ENCODE assay signal across 1 cellular context in the genomic region with DNA sequence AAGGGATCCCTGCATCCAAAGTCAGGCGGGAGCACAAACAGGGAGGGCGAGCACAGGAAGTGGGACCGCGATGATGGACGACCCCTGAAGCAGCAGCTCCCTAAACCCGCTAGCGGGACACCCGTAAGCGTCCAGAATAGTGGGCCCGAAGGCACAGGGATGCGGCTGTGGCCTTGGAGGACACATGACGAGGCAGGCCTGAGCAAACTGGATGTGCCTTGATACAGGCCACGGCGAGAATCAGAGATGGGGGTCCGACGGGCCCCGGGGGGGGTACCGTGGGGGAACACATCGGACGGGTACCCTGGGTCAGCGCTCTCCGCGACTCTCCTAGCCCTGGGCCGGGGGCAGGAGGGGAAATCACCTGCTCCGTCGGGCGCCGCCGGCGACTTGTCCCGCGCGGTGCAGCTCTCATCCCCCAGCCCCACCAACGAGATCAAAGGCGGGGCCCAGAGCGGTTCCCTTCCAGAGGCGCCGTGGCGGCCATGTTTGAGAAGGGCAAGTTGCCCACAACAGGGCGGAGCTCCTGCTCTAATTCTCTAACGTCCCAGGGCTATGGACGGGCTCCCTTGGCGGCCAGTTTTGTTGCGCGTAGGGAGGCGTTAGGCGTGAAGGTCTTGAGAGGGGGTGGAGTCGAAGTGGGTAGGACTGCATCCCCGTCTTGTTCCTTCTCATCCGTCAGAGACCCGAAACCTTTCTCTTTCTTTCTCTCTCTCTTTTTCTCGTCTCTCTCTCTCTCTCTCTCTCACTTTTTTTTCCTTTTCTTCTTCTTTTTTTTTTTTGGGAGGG.
TF ChIP-seq lines count a peak whose summit lies in the region.

A gene with protein sequence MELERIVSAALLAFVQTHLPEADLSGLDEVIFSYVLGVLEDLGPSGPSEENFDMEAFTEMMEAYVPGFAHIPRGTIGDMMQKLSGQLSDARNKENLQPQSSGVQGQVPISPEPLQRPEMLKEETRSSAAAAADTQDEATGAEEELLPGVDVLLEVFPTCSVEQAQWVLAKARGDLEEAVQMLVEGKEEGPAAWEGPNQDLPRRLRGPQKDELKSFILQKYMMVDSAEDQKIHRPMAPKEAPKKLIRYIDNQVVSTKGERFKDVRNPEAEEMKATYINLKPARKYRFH (minus strand): TSS at position 413 of the 789 bp plus-strand sequence. CDS start 7,386 bp downstream, outside the sequence.

TF ChIP-seq in HEK293, 187 proteins besides CTCF, POLR2A, EP300 and RAD21 (continued from another document):
- TF ChIP-seq, protein P1, sequence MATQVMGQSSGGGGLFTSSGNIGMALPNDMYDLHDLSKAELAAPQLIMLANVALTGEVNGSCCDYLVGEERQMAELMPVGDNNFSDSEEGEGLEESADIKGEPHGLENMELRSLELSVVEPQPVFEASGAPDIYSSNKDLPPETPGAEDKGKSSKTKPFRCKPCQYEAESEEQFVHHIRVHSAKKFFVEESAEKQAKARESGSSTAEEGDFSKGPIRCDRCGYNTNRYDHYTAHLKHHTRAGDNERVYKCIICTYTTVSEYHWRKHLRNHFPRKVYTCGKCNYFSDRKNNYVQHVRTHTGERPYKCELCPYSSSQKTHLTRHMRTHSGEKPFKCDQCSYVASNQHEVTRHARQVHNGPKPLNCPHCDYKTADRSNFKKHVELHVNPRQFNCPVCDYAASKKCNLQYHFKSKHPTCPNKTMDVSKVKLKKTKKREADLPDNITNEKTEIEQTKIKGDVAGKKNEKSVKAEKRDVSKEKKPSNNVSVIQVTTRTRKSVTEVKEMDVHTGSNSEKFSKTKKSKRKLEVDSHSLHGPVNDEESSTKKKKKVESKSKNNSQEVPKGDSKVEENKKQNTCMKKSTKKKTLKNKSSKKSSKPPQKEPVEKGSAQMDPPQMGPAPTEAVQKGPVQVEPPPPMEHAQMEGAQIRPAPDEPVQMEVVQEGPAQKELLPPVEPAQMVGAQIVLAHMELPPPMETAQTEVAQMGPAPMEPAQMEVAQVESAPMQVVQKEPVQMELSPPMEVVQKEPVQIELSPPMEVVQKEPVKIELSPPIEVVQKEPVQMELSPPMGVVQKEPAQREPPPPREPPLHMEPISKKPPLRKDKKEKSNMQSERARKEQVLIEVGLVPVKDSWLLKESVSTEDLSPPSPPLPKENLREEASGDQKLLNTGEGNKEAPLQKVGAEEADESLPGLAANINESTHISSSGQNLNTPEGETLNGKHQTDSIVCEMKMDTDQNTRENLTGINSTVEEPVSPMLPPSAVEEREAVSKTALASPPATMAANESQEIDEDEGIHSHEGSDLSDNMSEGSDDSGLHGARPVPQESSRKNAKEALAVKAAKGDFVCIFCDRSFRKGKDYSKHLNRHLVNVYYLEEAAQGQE (tag by site-specific recombination; IDR thresholded peaks at IDR 0.05): 0 out of 2 replicates have a peak, but pooled peaks have one; percentile 14
- no peak for TF ChIP-seq ZNF792 (tag by site-specific recombination; IDR thresholded peaks at IDR 0.05)
- peak; percentile 80 for TF ChIP-seq ZNF398 (tag by site-specific recombination; IDR thresholded peaks at IDR 0.05)
- TF ChIP-seq, protein P2, sequence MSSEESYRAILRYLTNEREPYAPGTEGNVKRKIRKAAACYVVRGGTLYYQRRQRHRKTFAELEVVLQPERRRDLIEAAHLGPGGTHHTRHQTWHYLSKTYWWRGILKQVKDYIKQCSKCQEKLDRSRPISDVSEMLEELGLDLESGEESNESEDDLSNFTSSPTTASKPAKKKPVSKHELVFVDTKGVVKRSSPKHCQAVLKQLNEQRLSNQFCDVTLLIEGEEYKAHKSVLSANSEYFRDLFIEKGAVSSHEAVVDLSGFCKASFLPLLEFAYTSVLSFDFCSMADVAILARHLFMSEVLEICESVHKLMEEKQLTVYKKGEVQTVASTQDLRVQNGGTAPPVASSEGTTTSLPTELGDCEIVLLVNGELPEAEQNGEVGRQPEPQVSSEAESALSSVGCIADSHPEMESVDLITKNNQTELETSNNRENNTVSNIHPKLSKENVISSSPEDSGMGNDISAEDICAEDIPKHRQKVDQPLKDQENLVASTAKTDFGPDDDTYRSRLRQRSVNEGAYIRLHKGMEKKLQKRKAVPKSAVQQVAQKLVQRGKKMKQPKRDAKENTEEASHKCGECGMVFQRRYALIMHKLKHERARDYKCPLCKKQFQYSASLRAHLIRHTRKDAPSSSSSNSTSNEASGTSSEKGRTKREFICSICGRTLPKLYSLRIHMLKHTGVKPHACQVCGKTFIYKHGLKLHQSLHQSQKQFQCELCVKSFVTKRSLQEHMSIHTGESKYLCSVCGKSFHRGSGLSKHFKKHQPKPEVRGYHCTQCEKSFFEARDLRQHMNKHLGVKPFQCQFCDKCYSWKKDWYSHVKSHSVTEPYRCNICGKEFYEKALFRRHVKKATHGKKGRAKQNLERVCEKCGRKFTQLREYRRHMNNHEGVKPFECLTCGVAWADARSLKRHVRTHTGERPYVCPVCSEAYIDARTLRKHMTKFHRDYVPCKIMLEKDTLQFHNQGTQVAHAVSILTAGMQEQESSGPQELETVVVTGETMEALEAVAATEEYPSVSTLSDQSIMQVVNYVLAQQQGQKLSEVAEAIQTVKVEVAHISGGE (tag by site-specific recombination; conservative IDR thresholded peaks at IDR 0.05; ENCODE audit: low read depth): peak; percentile 90
- TF ChIP-seq ZNF621 (tag by site-specific recombination; IDR thresholded peaks at IDR 0.05): no peak
- TF ChIP-seq ZBTB7A (tag by site-specific recombination; IDR thresholded peaks at IDR 0.05; ENCODE audit: low read depth): peak; percentile 88
- no peak for TF ChIP-seq BCL11B (tag by site-specific recombination; IDR thresholded peaks at IDR 0.05; ENCODE audit: low read depth)
- peak; percentile 52; the same call in 1 of the 2 replicates for TF ChIP-seq MYNN (tag by site-specific recombination; IDR thresholded peaks at IDR 0.05; ENCODE audit: borderline replicate concordance)
